ENCODE assay signal across 8 cellular contexts in genomic region chr9:136944094-136944518, GRCh38. TPM values are rescaled to one million over a fixed set of nuclear protein-coding genes. Genes with fewer than 3 reads are reported as not detected.
A peak's percentile ranks its signal among the peaks of the same experiment; 100 is the strongest.
DNase-seq lines count a peak whose midpoint lies in the region; ATAC-seq, FAIRE-seq and TF ChIP-seq lines count a peak whose summit lies in the region.

No MANE protein-coding gene starts in this region.

- H3K27ac ChIP-seq in astrocyte (ENCODE audit: low read depth, low read length): peak overlapping the region; percentile 68
- H3K27ac ChIP-seq in iPS DF 6.9 (ENCODE audit: low read length): no peak overlapping the region

- H3K36me3 ChIP-seq in astrocyte (ENCODE audit: insufficient read depth, low read length) (no peaks in the 10 kb centered on the region), iPS DF 6.9 (ENCODE audit: control insufficient read depth, insufficient read depth, low read length) (peaks cover 26% of the 10 kb centered on the region)

- H3K79me2 ChIP-seq in astrocyte (ENCODE audit: insufficient read depth, low read length): peaks cover 47% of the 10 kb centered on the region

- DNase-seq in GM03348 (ENCODE audit: low spot score) (peak; percentile 91), astrocyte (ENCODE audit: low read depth) (peak; percentile 17), iPS DF 6.9 (ENCODE audit: low read depth, low spot score) (no peak), NCI-H1436 treated with DMSO at 0.1 percent for 48 hours (lab: John Stamatoyannopoulos, UW) (no peak), NCI-H2081 (lab: John Stamatoyannopoulos, UW) (no peak)

- H3K9me3 Mint-ChIP-seq in astrocyte (ENCODE audit: unreplicated experiment): no peaks in the 10 kb centered on the region
- H3K9me3 Mint-ChIP-seq in stimulated activated memory B cell treated with anti-CD40 and anti-IgM and Interleukin-4, amounts not matched to agents 10 μg/mL and 1 μg/mL and 100 μg/mL, for 72 hours: no peaks in the 10 kb centered on the region

- peak overlapping the region; percentile 60 for H2AFZ ChIP-seq in astrocyte (ENCODE audit: low read depth, low read length)

- H3K4me1 Mint-ChIP-seq in astrocyte (ENCODE audit: low read depth, unreplicated experiment): no peaks in the 10 kb centered on the region
- H3K4me1 Mint-ChIP-seq in stimulated activated memory B cell treated with anti-CD40 and anti-IgM and Interleukin-4, amounts not matched to agents 10 μg/mL and 1 μg/mL and 100 μg/mL, for 72 hours: peaks cover 19% of the 10 kb centered on the region

- no peak for TF ChIP-seq CTCF in astrocyte (IDR thresholded peaks at IDR 0.05; ENCODE audit: insufficient read depth, low read depth, low read length)

- H3K4me1 ChIP-seq in astrocyte (ENCODE audit: insufficient read depth, low read length) (peaks cover 9% of the 10 kb centered on the region), iPS DF 6.9 (ENCODE audit: control insufficient read depth, insufficient read depth, low read length) (peaks cover 5% of the 10 kb centered on the region; the same call in 1 of the 2 replicates)

- H3K27me3 ChIP-seq in astrocyte (ENCODE audit: insufficient read depth, low read length) (no peaks in the 10 kb centered on the region), iPS DF 6.9 (ENCODE audit: control insufficient read depth, insufficient read depth, low read length) (no peaks in the 10 kb centered on the region)

- H3K9ac ChIP-seq in astrocyte (ENCODE audit: low read length): peak overlapping the region; percentile 87

- H3K27ac Mint-ChIP-seq in astrocyte (ENCODE audit: unreplicated experiment): no peak overlapping the region
- peak overlapping the region; percentile 88 for H3K27ac Mint-ChIP-seq in stimulated activated memory B cell treated with anti-CD40 and anti-IgM and Interleukin-4, amounts not matched to agents 10 μg/mL and 1 μg/mL and 100 μg/mL, for 72 hours

- peaks cover 36% of the 10 kb centered on the region for H4K20me1 ChIP-seq in astrocyte (ENCODE audit: insufficient read depth, low read length)

- no peak for TF ChIP-seq EP300 in Ishikawa (IDR thresholded peaks at IDR 0.05; ENCODE audit: borderline replicate concordance)

- WGBS in iPS DF 6.9 (ENCODE audit: insufficient coverage, insufficient read length): no CpG with 5 or more reads among the region's 55 CpGs

- H3K4me2 ChIP-seq in astrocyte (ENCODE audit: low read length): peak overlapping the region; percentile 94

- H3K9me3 ChIP-seq in astrocyte (ENCODE audit: insufficient read depth, low read depth, low read length) (no peaks in the 10 kb centered on the region), iPS DF 6.9 (ENCODE audit: control insufficient read depth, insufficient read depth, low read length) (no peaks in the 10 kb centered on the region)

- FAIRE-seq in astrocyte (lab: Jason Lieb, UNC): no peak

- H3K4me3 Mint-ChIP-seq in astrocyte (ENCODE audit: unreplicated experiment): peak overlapping the region; percentile 81
- H3K4me3 Mint-ChIP-seq in stimulated activated memory B cell treated with anti-CD40 and anti-IgM and Interleukin-4, amounts not matched to agents 10 μg/mL and 1 μg/mL and 100 μg/mL, for 72 hours: peak overlapping the region; percentile 80

- H3K4me3 ChIP-seq in astrocyte (ENCODE audit: insufficient read depth, low read depth, low read length) (peak overlapping the region; percentile 80), iPS DF 6.9 (ENCODE audit: low read length) (peak overlapping the region; percentile 80)

- peak; percentile 31 for ATAC-seq in GM21381 (IDR thresholded peaks at IDR 0.05; ENCODE audit: unreplicated experiment)
- ATAC-seq in stimulated activated memory B cell treated with anti-CD40 and anti-IgM and Interleukin-4, amounts not matched to agents 10 μg/mL and 1 μg/mL and 100 μg/mL, for 72 hours: peak; percentile 71

- H3K36me3 Mint-ChIP-seq in astrocyte (ENCODE audit: low read depth, unreplicated experiment): peaks cover under 1% of the 10 kb centered on the region
- H3K36me3 Mint-ChIP-seq in stimulated activated memory B cell treated with anti-CD40 and anti-IgM and Interleukin-4, amounts not matched to agents 10 μg/mL and 1 μg/mL and 100 μg/mL, for 72 hours: peaks cover 33% of the 10 kb centered on the region

- no peak for TF ChIP-seq RAD21 in Ishikawa (IDR thresholded peaks at IDR 0.05; ENCODE audit: low read depth)

- no peaks in the 10 kb centered on the region for H3K27me3 Mint-ChIP-seq in astrocyte (ENCODE audit: low read depth, unreplicated experiment)
- H3K27me3 Mint-ChIP-seq in stimulated activated memory B cell treated with anti-CD40 and anti-IgM and Interleukin-4, amounts not matched to agents 10 μg/mL and 1 μg/mL and 100 μg/mL, for 72 hours: no peaks in the 10 kb centered on the region

TF ChIP-seq in Ishikawa, 13 proteins besides CTCF, POLR2A, EP300 and RAD21:
- TF ChIP-seq TCF12 (IDR thresholded peaks at IDR 0.05; ENCODE audit: low read depth) (peak; percentile 30; the same call in 1 of the 2 replicates), EGR1 (IDR thresholded peaks at IDR 0.05) (no peak)
TF ChIP-seq in Ishikawa: peak in this region for 1.

RNA-seq across cellular contexts. Expression of gene FBXW5, which starts 0.4 kb away (rescaled TPM):
- total RNA-seq in astrocyte: 67.7 and 70.4 TPM in 2 replicates

RNA-seq across cellular contexts. Expression of gene C8G, which starts 0.9 kb away (rescaled TPM):
- total RNA-seq in astrocyte: 0.77 and 1.6 TPM in 2 replicates

RNA-seq across cellular contexts. Expression of gene LCN12, which starts 8.0 kb away (rescaled TPM):
- not detected in 2 replicates for total RNA-seq in astrocyte

RNA-seq across cellular contexts. Expression of gene PTGDS, which starts 33.2 kb away (rescaled TPM):
- 5.0 and 5.6 TPM in 2 replicates for total RNA-seq in astrocyte

RNA-seq across cellular contexts. Expression of gene LCNL1, which starts 38.7 kb away (rescaled TPM):
- 0.22 and 0.45 TPM in 2 replicates for total RNA-seq in astrocyte

Comparison
In these comparisons a context has a peak if more than half of its experiments do, and no peak if none do; other contexts are left out.
1. DNase-seq: peak in GM03348 (single experiment) and astrocyte (single experiment); none in iPS DF 6.9 (single experiment), NCI-H1436 treated with DMSO at 0.1 percent for 48 hours (single experiment) and NCI-H2081 (0 of 2).